ENCODE assay signal across 1 cellular context in the genomic region with DNA sequence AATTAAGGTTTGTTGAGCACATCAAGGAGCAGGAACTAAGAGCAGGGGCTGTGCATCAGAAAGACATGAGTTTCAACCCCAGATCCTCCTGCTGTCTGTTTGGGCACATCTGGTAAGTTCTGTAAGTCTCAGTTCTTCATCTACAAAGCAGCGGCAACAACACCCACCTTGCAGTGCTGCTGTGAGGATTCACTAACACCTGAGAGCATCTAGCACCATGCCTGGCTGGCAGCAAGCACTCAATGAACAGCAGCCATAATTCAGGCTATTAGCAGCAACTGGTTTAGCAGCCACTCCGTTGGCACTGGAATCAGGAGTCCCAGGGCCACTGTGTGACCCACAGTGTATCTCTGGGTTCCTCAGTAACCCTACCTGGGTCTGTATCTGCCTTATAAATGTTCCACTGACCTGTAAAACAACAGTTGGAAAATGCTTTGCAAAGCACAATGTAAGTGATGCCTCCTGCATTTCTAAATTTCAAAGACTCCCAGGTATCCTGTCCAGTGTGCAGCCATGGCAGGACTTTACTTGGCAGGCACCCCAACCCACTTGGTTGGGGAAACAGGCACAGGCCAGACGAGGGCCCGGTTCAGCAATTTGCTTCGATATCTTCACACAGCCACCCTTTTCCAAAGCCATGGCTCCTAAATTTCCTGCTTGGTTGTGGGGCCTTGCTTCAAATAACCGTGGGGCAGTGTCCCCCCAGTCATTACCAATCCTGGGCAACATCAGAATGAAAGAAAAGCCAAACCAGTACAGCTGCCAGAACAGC.
TF ChIP-seq lines count a peak whose summit lies in the region.

No MANE protein-coding gene starts in this region.

TF ChIP-seq in GM12878, 131 proteins besides CTCF, POLR2A, EP300 and RAD21:
- TF ChIP-seq, protein P1, sequence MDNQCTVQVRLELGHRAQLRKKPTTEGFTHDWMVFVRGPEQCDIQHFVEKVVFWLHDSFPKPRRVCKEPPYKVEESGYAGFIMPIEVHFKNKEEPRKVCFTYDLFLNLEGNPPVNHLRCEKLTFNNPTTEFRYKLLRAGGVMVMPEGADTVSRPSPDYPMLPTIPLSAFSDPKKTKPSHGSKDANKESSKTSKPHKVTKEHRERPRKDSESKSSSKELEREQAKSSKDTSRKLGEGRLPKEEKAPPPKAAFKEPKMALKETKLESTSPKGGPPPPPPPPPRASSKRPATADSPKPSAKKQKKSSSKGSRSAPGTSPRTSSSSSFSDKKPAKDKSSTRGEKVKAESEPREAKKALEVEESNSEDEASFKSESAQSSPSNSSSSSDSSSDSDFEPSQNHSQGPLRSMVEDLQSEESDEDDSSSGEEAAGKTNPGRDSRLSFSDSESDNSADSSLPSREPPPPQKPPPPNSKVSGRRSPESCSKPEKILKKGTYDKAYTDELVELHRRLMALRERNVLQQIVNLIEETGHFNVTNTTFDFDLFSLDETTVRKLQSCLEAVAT (IDR thresholded peaks at IDR 0.05) = 0 out of 2 replicates have a peak, but pooled peaks have one; percentile 5
- TF ChIP-seq, protein P2, sequence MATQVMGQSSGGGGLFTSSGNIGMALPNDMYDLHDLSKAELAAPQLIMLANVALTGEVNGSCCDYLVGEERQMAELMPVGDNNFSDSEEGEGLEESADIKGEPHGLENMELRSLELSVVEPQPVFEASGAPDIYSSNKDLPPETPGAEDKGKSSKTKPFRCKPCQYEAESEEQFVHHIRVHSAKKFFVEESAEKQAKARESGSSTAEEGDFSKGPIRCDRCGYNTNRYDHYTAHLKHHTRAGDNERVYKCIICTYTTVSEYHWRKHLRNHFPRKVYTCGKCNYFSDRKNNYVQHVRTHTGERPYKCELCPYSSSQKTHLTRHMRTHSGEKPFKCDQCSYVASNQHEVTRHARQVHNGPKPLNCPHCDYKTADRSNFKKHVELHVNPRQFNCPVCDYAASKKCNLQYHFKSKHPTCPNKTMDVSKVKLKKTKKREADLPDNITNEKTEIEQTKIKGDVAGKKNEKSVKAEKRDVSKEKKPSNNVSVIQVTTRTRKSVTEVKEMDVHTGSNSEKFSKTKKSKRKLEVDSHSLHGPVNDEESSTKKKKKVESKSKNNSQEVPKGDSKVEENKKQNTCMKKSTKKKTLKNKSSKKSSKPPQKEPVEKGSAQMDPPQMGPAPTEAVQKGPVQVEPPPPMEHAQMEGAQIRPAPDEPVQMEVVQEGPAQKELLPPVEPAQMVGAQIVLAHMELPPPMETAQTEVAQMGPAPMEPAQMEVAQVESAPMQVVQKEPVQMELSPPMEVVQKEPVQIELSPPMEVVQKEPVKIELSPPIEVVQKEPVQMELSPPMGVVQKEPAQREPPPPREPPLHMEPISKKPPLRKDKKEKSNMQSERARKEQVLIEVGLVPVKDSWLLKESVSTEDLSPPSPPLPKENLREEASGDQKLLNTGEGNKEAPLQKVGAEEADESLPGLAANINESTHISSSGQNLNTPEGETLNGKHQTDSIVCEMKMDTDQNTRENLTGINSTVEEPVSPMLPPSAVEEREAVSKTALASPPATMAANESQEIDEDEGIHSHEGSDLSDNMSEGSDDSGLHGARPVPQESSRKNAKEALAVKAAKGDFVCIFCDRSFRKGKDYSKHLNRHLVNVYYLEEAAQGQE (IDR thresholded peaks at IDR 0.05; ENCODE audit: low read depth, low read length) = no peak
- peak; percentile 12; the same call in 1 of the 2 replicates for TF ChIP-seq SPI1 (IDR thresholded peaks at IDR 0.05; ENCODE audit: borderline replicate concordance, insufficient read depth, low read depth, low read length)
